ENCODE assay signal across 1 cellular context in genomic region chr7:55363386-55364170, GRCh38.
TF ChIP-seq lines count a peak whose summit lies in the region.

No MANE protein-coding gene starts in this region.

TF ChIP-seq in SK-N-SH, 30 proteins besides CTCF, POLR2A, EP300 and RAD21 (continued from another document):
- no peak for TF ChIP-seq ZBTB33 (IDR thresholded peaks at IDR 0.05; ENCODE audit: borderline replicate concordance, low read depth)
- TF ChIP-seq SMC3 (IDR thresholded peaks at IDR 0.05; ENCODE audit: low read depth, low read length): no peak
